Comparison of ENCODE assay signal across 10 cellular contexts in genomic region chr9:87713990-87714335, GRCh38. TPM values are rescaled to one million over a fixed set of nuclear protein-coding genes. Genes with fewer than 3 reads are reported as not detected.
DNase-seq lines count a peak whose midpoint lies in the region; ATAC-seq, FAIRE-seq and TF ChIP-seq lines count a peak whose summit lies in the region.
"Had no signal": no experiment of that assay in that cellular context is flagged by ENCODE, and none has a peak within 500 bp of the region (broad histone marks: within the 10 kb centered on the region; RNA-seq: fewer than 3 reads in every experiment).

No MANE protein-coding gene starts in this region.

- TF ChIP-seq EP300 in HepG2 (IDR thresholded peaks at IDR 0.05; ENCODE audit: low read depth in 2 of 2, low read length in 2 of 2) (no peak), HepG2 (CRISPR knock-in tag; IDR thresholded peaks at IDR 0.05; ENCODE audit: borderline replicate concordance) (no peak)

- CTCF ChIA-PET in HepG2 (lab: Yijun Ruan, JAX; ENCODE audit: low intra/inter-chr PET ratio, low total read pairs) = no interaction called here

- TF ChIP-seq POLR2A in HepG2 (IDR thresholded peaks at IDR 0.05; ENCODE audit: insufficient read depth in 1 of 2, low read depth in 2 of 2, low read length in 2 of 2) = no peak
- TF ChIP-seq POLR2A in lower leg skin (IDR thresholded peaks at IDR 0.05) = no peak

- H3K9me3 ChIP-seq in liver (ENCODE audit: control insufficient read depth in 4 of 4, low read length in 3 of 4) (no peaks in the 10 kb centered on the region), HepG2 (ENCODE audit: low read length) (no peaks in the 10 kb centered on the region)

- FAIRE-seq in HepG2 (lab: Jason Lieb, UNC) = no peak

- H3K27me3 ChIP-seq in liver (ENCODE audit: control insufficient read depth in 4 of 4, insufficient read depth in 4 of 4, low read length in 3 of 4) = no peaks in the 10 kb centered on the region
- H3K27me3 ChIP-seq in HepG2 (ENCODE audit: control insufficient read depth in 1 of 2, insufficient read depth in 2 of 2, low read length in 2 of 2) = peaks cover 0 to 3% of the 10 kb centered on the region in 2 experiments; a peak in 1 of 5 replicates

- H3K27ac ChIP-seq in liver (ENCODE audit: low read depth in 1 of 2, low read length in 2 of 2) = peak overlapping the region; percentile 14 to 42
- H3K27ac ChIP-seq in HepG2 (ENCODE audit: extremely low read length, insufficient read depth, low read length) = no peak overlapping the region
- H3K27ac ChIP-seq in epithelial cell of prostate = peak overlapping the region; percentile 84

- in situ Hi-C loops in HepG2 (cut with HindIII; ENCODE audit: extremely low pct_ligation_motif_present, low pct_unique_long_range_greater_than_20kb) = no loop called here

- TF ChIP-seq RAD21 in liver (IDR thresholded peaks at IDR 0.05) (no peak), HepG2 (CRISPR knock-in tag; IDR thresholded peaks at IDR 0.05) (no peak)

- peaks cover 5% of the 10 kb centered on the region for H3K36me3 Mint-ChIP-seq in osteocyte (ENCODE audit: unreplicated experiment)

- TF ChIP-seq CTCF in liver (IDR thresholded peaks at IDR 0.05; ENCODE audit: low read depth, low read length, missing input control) (no peak), HepG2 (CRISPR knock-in tag; IDR thresholded peaks at IDR 0.05) (no peak), osteocyte (IDR thresholded peaks at IDR 0.05) (no peak), lower leg skin (IDR thresholded peaks at IDR 0.05) (no peak)

- H3K4me1 ChIP-seq in liver (ENCODE audit: control insufficient read depth in 4 of 4, insufficient read depth in 4 of 4, low read length in 3 of 4) = peaks cover 0 to 7% (median 3%) of the 10 kb centered on the region in 4 donors
- peaks cover 49% of the 10 kb centered on the region for H3K4me1 ChIP-seq in HepG2 (ENCODE audit: insufficient read depth, low read length)

- H3K4me3 ChIP-seq in liver (ENCODE audit: low read depth in 1 of 3, low read length in 3 of 3) (no peak overlapping the region), HepG2 (replicated peaks in 1 of 3; ENCODE audit: insufficient read depth in 1 of 3, low read depth in 2 of 3, low read length in 3 of 3) (no peak overlapping the region), lower leg skin (ENCODE audit: low read depth, poor library complexity, severe bottlenecking) (no peak overlapping the region)

- peaks cover 75% of the 10 kb centered on the region for H3K4me1 Mint-ChIP-seq in osteocyte (ENCODE audit: unreplicated experiment)

- H3K4me3 Mint-ChIP-seq in osteocyte (ENCODE audit: unreplicated experiment) = peak overlapping the region; percentile 71

- no peak for ATAC-seq in HepG2

- 68% methylated on average over 5 of the region's 5 CpGs for WGBS in liver
- WGBS in HepG2 (ENCODE audit: low lambda C conversion rate) = 68% methylated on average over 5 of the region's 5 CpGs
- WGBS in lower leg skin, 2 donors = 41 to 55% methylated on average over 5 of the region's 5 CpGs

- intact Hi-C loops in HepG2 (cut with micrococcal nuclease; ENCODE audit: unreplicated experiment) (no loop called here), lower leg skin (cut with DNase I; ENCODE audit: low total_unique reads) (no loop called here)

- H3K36me3 ChIP-seq in liver (ENCODE audit: control insufficient read depth in 4 of 4, insufficient read depth in 3 of 4, low read depth in 1 of 4, low read length in 3 of 4) = peaks cover 0 to 4% (median 3%) of the 10 kb centered on the region in 4 donors
- H3K36me3 ChIP-seq in HepG2 (replicated peaks in 1 of 2; ENCODE audit: control insufficient read depth in 1 of 2, insufficient read depth in 2 of 2, low read length in 2 of 2) = no peaks in the 10 kb centered on the region

- H3K79me2 ChIP-seq in HepG2 (ENCODE audit: insufficient read depth, low read length) = no peaks in the 10 kb centered on the region

- peak overlapping the region; percentile 100 for H3K27ac Mint-ChIP-seq in osteocyte (ENCODE audit: unreplicated experiment)

- no peaks in the 10 kb centered on the region for H4K20me1 ChIP-seq in HepG2 (ENCODE audit: insufficient read depth, low read length)

- no peak overlapping the region for H3K4me2 ChIP-seq in HepG2 (ENCODE audit: low read depth, low read length)

- BruUV-seq in HepG2 (replicated peaks; lab: Mats Ljungman, UMichigan) = no TSS peak

- POLR2A ChIA-PET in HepG2 (lab: Yijun Ruan, JAX) = interaction anchor here (2.2 kb wide), 1 partner anchor 12 kb away, joined by 20 read pairs; the partner anchor contains the start of gene CTSL

- no peaks in the 10 kb centered on the region for H3K27me3 Mint-ChIP-seq in osteocyte (ENCODE audit: unreplicated experiment)

- H2AFZ ChIP-seq in HepG2 (ENCODE audit: low read length) = no peak overlapping the region

- no peaks in the 10 kb centered on the region for H3K9me3 Mint-ChIP-seq in osteocyte (ENCODE audit: unreplicated experiment)
- H3K9me3 Mint-ChIP-seq: T-helper 2 cell treated with Interferon-gamma antibody and Interleukin-4, amounts not matched to agents 5 μg/mL and 100 μg/mL, for 36 hours had no signal

- no peak overlapping the region for H3K9ac ChIP-seq in liver (ENCODE audit: low read depth in 1 of 2, low read length in 2 of 2)
- H3K9ac ChIP-seq in HepG2 (ENCODE audit: insufficient read depth, low read depth, low read length) = no peak overlapping the region

- DNase-seq in HepG2 (ENCODE audit: low spot score) (no peak), epithelial cell of prostate (ENCODE audit: low read depth, low spot score) (no peak), osteocyte (ENCODE audit: extremely low spot score, unreplicated experiment) (no peak), iPS-NIHi11 (ENCODE audit: low spot score) (no peak), lower leg skin (ENCODE audit: low spot score in 2 of 2) (no peak), NCI-H446 treated with DMSO at 0.1 percent for 48 hours (lab: John Stamatoyannopoulos, UW) (no peak), COR-L47 (lab: John Stamatoyannopoulos, UW) (no peak)
- DNase-seq: NCI-H1694 had no signal

TF ChIP-seq in liver, 16 proteins besides CTCF, POLR2A, EP300 and RAD21 (continues in another document):
- TF ChIP-seq RXRA (IDR thresholded peaks at IDR 0.05) = no peak
- TF ChIP-seq TAF1 (conservative IDR thresholded peaks at IDR 0.05) = no peak
- TF ChIP-seq FOXA2 (IDR thresholded peaks at IDR 0.05) = no peak
- TF ChIP-seq HNF4A (conservative IDR thresholded peaks at IDR 0.05) = no peak
- TF ChIP-seq MAX (IDR thresholded peaks at IDR 0.05) = no peak
- TF ChIP-seq GABPA (IDR thresholded peaks at IDR 0.05 in 1 of 2, conservative IDR thresholded peaks at IDR 0.05 in 1 of 2) = no peak
- TF ChIP-seq NR2F2 (IDR thresholded peaks at IDR 0.05) = no peak
- no peak for TF ChIP-seq YY1 (IDR thresholded peaks at IDR 0.05)
- no peak for TF ChIP-seq EGR1 (IDR thresholded peaks at IDR 0.05; ENCODE audit: low read depth in 2 of 2)

TF ChIP-seq in HepG2, 621 proteins besides CTCF, POLR2A, EP300 and RAD21 (continues in another document):
- TF ChIP-seq BRD4 (CRISPR knock-in tag; IDR thresholded peaks at IDR 0.05) (no peak), PBX2 (CRISPR knock-in tag; IDR thresholded peaks at IDR 0.05) (no peak), RELA (CRISPR knock-in tag; IDR thresholded peaks at IDR 0.05) (no peak)
- TF ChIP-seq, protein P1, sequence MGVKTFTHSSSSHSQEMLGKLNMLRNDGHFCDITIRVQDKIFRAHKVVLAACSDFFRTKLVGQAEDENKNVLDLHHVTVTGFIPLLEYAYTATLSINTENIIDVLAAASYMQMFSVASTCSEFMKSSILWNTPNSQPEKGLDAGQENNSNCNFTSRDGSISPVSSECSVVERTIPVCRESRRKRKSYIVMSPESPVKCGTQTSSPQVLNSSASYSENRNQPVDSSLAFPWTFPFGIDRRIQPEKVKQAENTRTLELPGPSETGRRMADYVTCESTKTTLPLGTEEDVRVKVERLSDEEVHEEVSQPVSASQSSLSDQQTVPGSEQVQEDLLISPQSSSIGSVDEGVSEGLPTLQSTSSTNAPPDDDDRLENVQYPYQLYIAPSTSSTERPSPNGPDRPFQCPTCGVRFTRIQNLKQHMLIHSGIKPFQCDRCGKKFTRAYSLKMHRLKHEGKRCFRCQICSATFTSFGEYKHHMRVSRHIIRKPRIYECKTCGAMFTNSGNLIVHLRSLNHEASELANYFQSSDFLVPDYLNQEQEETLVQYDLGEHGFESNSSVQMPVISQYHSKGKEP (CRISPR knock-in tag; IDR thresholded peaks at IDR 0.05) = no peak

RNA-seq across cellular contexts. Expression of gene CTSL, which starts 12.0 kb away (rescaled TPM):
- total RNA-seq in liver = 100 to 1,000 TPM; 156 to 193 TPM
- polyA plus RNA-seq in liver = 100 to 1,000 TPM; 167 to 210 TPM
- total RNA-seq in HepG2 (2016; rRNA removed; fragmentation: Illumina TruSeq; extraction: Trizol) = 40.0 and 78.1 TPM in 2 replicates
- 3.8 and 5.8 TPM in 2 replicates for total RNA-seq in HepG2 (2016; cell fraction: cytosol; rRNA removed; fragmentation: Illumina TruSeq; extraction: Trizol; ENCODE audit: low read depth)
- total RNA-seq in HepG2 (2016; cell fraction: insoluble cytoplasmic fraction; rRNA removed; fragmentation: Illumina TruSeq; extraction: Trizol) = 40.5 and 78.7 TPM in 2 replicates
- 8.0 and 8.5 TPM in 2 replicates for total RNA-seq in HepG2 (2016; cell fraction: membrane; rRNA removed; fragmentation: Illumina TruSeq; extraction: Trizol)
- 52.9 and 63.4 TPM in 2 replicates for total RNA-seq in HepG2 (2016; cell fraction: nucleus; rRNA removed; fragmentation: Illumina TruSeq; extraction: Trizol)
- 83.8 and 113 TPM in 2 replicates for polyA plus RNA-seq in HepG2 (2011; rRNA removed)
- polyA plus RNA-seq in HepG2 (2011; cell fraction: cytosol; rRNA removed) = 73.7 and 84.1 TPM in 2 replicates
- polyA plus RNA-seq in HepG2 (2011; cell fraction: nucleus; rRNA removed) = 20.1 and 27.7 TPM in 2 replicates
- polyA plus RNA-seq in HepG2 (2012) = 48.9 and 56.9 TPM in 2 replicates
- 4.8 and 5.2 TPM in 2 replicates for polyA plus RNA-seq in HepG2 (2016; cell fraction: cytosol; fragmentation: Illumina TruSeq; extraction: Trizol; ENCODE audit: low read depth)
- 36.0 and 42.5 TPM in 2 replicates for polyA plus RNA-seq in HepG2 (2016; cell fraction: insoluble cytoplasmic fraction; fragmentation: Illumina TruSeq; extraction: Trizol; ENCODE audit: low read depth)
- polyA plus RNA-seq in HepG2 (2016; cell fraction: membrane; fragmentation: Illumina TruSeq; extraction: Trizol; ENCODE audit: low read depth) = 5.3 and 5.5 TPM in 2 replicates
- polyA plus RNA-seq in HepG2 (2016; cell fraction: nucleus; fragmentation: Illumina TruSeq; extraction: Trizol; ENCODE audit: insufficient read depth, low read depth) = 85.9 and 86.3 TPM in 2 replicates
- polyA minus RNA-seq in HepG2 (2011; rRNA and poly(A)+ RNA removed; ENCODE audit: low replicate concordance) = 18.9 and 34.3 TPM in 2 replicates
- 21.2 and 31.1 TPM in 2 replicates for polyA minus RNA-seq in HepG2 (2011; cell fraction: cytosol; rRNA and poly(A)+ RNA removed)
- 11.2 and 15.9 TPM in 2 replicates for polyA minus RNA-seq in HepG2 (2011; cell fraction: nucleus; rRNA and poly(A)+ RNA removed)
- 264 and 277 TPM in 2 replicates for total RNA-seq in osteocyte
- total RNA-seq in lower leg skin = 10 to 100 TPM; 22.0 to 41.3 (median 33.8) TPM
